In genomic region chr2:85827879-85828569, GRCh38 we compare ENCODE assay signal across 9 cellular contexts.
DNase-seq lines count a peak whose midpoint lies in the region; ATAC-seq and TF ChIP-seq lines count a peak whose summit lies in the region.
"Had no signal": no experiment of that assay in that cellular context is flagged by ENCODE, and none has a peak within 500 bp of the region (broad histone marks: within the 10 kb centered on the region; RNA-seq: fewer than 3 reads in every experiment).

No MANE protein-coding gene starts in this region.

- H3K4me3 ChIP-seq in BLaER1 treated with 17β-estradiol and CSF1 and Interleukin-3, amounts not matched to agents 10 nM and 100 nM: no peak overlapping the region
- H3K4me3 ChIP-seq in HUES6 (ENCODE audit: low read depth, low read length): peak overlapping the region; percentile 34
- no peak overlapping the region for H3K4me3 ChIP-seq in mammary epithelial cell (replicated peaks in 1 of 3; ENCODE audit: insufficient read depth in 1 of 3, low read depth in 2 of 3, low read length in 3 of 3)
- H3K4me3 ChIP-seq in neuron (ENCODE audit: low read length): no peak overlapping the region

- intact Hi-C loops in mammary epithelial cell (cut with micrococcal nuclease): loop anchor here (1.0 to 5.0 kb wide), 4 partner anchors 61 to 539 kb away; no protein-coding TSS in a partner anchor

- peak overlapping the region in 2 of 11 experiments; percentile 17 to 26; a peak in 2 of 22 replicates for H3K27ac ChIP-seq in BLaER1 treated with 17β-estradiol and CSF1 and Interleukin-3, amounts not matched to agents 10 nM and 100 nM
- H3K27ac ChIP-seq in HUES6 (ENCODE audit: low read depth, low read length) (no peak overlapping the region), mammary epithelial cell (ENCODE audit: insufficient read depth, low read depth, low read length) (no peak overlapping the region), caudate nucleus (ENCODE audit: low read depth, low read length) (no peak overlapping the region)
- H3K27ac ChIP-seq: RWPE1 had no signal

- CTCF ChIA-PET in mammary epithelial cell (lab: Charles Lee; ENCODE audit: low non-redundant PET): interaction anchor here (0.6 to 1.5 kb wide), 7 partner anchors 14 to 251 kb away, joined by 3 to 10 read pairs (median 3); no protein-coding TSS in a partner anchor

- H3K9ac ChIP-seq in BLaER1 treated with 17β-estradiol and CSF1 and Interleukin-3, amounts not matched to agents 10 nM and 100 nM: peak overlapping the region in 6 of 11 experiments; percentile 25 to 55 (median 44); a peak in 2 of 22 replicates
- H3K9ac ChIP-seq in HUES6 (ENCODE audit: low read length) (peak overlapping the region; percentile 37), mammary epithelial cell (ENCODE audit: insufficient read depth, low read length) (no peak overlapping the region)

- no peak for DNase-seq in mammary epithelial cell
- DNase-seq in HCEC 1CT: no peak
- DNase-seq in caudate nucleus (lab: John Stamatoyannopoulos, UW): no peak
- DNase-seq in retina: no peak

- TF ChIP-seq CTCF in mammary epithelial cell (conservative IDR thresholded peaks at IDR 0.05 in 1 of 2, IDR thresholded peaks at IDR 0.05 in 1 of 2; ENCODE audit: extremely low read depth in 1 of 2, insufficient read depth in 1 of 2, low read depth in 1 of 2, low read length in 2 of 2): no peak

- no peaks in the 10 kb centered on the region; a peak in 1 of 22 replicates for H3K9me3 ChIP-seq in BLaER1 treated with 17β-estradiol and CSF1 and Interleukin-3, amounts not matched to agents 10 nM and 100 nM (replicated peaks in 1 of 11)
- H3K9me3 ChIP-seq in HUES6 (ENCODE audit: control insufficient read depth, insufficient read depth, low read depth, low read length): no peaks in the 10 kb centered on the region
- H3K9me3 ChIP-seq in mammary epithelial cell (replicated peaks; ENCODE audit: insufficient read depth, low read length): no peaks in the 10 kb centered on the region
- no peaks in the 10 kb centered on the region for H3K9me3 ChIP-seq in neuron (ENCODE audit: low read length)

- WGBS in mammary epithelial cell (ENCODE audit: low coverage, missing lambda C conversion rate): 54% methylated on average over 16 of the region's 18 CpGs

- BruUV-seq in mammary epithelial cell (replicated peaks; lab: Mats Ljungman, UMichigan): no TSS peak

- H3K36me3 ChIP-seq in BLaER1 treated with 17β-estradiol and CSF1 and Interleukin-3, amounts not matched to agents 10 nM and 100 nM: no peaks in the 10 kb centered on the region
- H3K36me3 ChIP-seq in HUES6 (ENCODE audit: control insufficient read depth, insufficient read depth, low read length): no peaks in the 10 kb centered on the region
- H3K36me3 ChIP-seq in mammary epithelial cell (ENCODE audit: insufficient read depth, low read length): no peaks in the 10 kb centered on the region
- no peaks in the 10 kb centered on the region for H3K36me3 ChIP-seq in neuron (ENCODE audit: insufficient read depth, low read length)

- peaks cover 7 to 29% (median 19%) of the 10 kb centered on the region in 10 experiments; a peak in 19 of 20 replicates for H3K4me1 ChIP-seq in BLaER1 treated with 17β-estradiol and CSF1 and Interleukin-3, amounts not matched to agents 10 nM and 100 nM
- peaks cover 11% of the 10 kb centered on the region for H3K4me1 ChIP-seq in HUES6 (ENCODE audit: control insufficient read depth, insufficient read depth, low read length)
- H3K4me1 ChIP-seq in mammary epithelial cell (ENCODE audit: insufficient read depth, low read length): no peaks in the 10 kb centered on the region
- no peaks in the 10 kb centered on the region for H3K4me1 ChIP-seq in neuron (ENCODE audit: insufficient read depth, low read length)

- H3K79me2 ChIP-seq in mammary epithelial cell (ENCODE audit: insufficient read depth, low read length): no peaks in the 10 kb centered on the region

- no peaks in the 10 kb centered on the region for H4K20me1 ChIP-seq in BLaER1 treated with 17β-estradiol and CSF1 and Interleukin-3, amounts not matched to agents 10 nM and 100 nM
- no peaks in the 10 kb centered on the region for H4K20me1 ChIP-seq in mammary epithelial cell (ENCODE audit: insufficient read depth, low read length)

- H2AFZ ChIP-seq in mammary epithelial cell (ENCODE audit: low read depth, low read length) (peak overlapping the region; percentile 73), neuron (ENCODE audit: low read depth, low read length) (peak overlapping the region; percentile 11)

- in situ Hi-C loops in mammary epithelial cell (cut with MboI; ENCODE audit: low sequenced_read_pairs in 2 of 2): loop anchor here (5.0 kb wide), 1 partner anchor 249 kb away; no protein-coding TSS in a partner anchor

- H3K27me3 ChIP-seq in BLaER1 treated with 17β-estradiol and CSF1 and Interleukin-3, amounts not matched to agents 10 nM and 100 nM: no peaks in the 10 kb centered on the region
- H3K27me3 ChIP-seq in HUES6 (ENCODE audit: control insufficient read depth, insufficient read depth, low read length) (no peaks in the 10 kb centered on the region), mammary epithelial cell (ENCODE audit: insufficient read depth, low read length) (peaks cover 3% of the 10 kb centered on the region), neuron (ENCODE audit: insufficient read depth, low read length) (no peaks in the 10 kb centered on the region)

- peak overlapping the region in 10 of 11 experiments; percentile 37 to 74 (median 58); a peak in 19 of 22 replicates for H3K4me2 ChIP-seq in BLaER1 treated with 17β-estradiol and CSF1 and Interleukin-3, amounts not matched to agents 10 nM and 100 nM
- H3K4me2 ChIP-seq in mammary epithelial cell (ENCODE audit: insufficient read depth, low read depth, low read length): peak overlapping the region; percentile 53

- no peak for ATAC-seq in GM19463 (IDR thresholded peaks at IDR 0.05; ENCODE audit: unreplicated experiment)

- dilution Hi-C loops in mammary epithelial cell (cut with HindIII; ENCODE audit: low sequenced_read_pairs): no loop called here
